2 cellular contexts compared by ENCODE assay signal in the genomic region with DNA sequence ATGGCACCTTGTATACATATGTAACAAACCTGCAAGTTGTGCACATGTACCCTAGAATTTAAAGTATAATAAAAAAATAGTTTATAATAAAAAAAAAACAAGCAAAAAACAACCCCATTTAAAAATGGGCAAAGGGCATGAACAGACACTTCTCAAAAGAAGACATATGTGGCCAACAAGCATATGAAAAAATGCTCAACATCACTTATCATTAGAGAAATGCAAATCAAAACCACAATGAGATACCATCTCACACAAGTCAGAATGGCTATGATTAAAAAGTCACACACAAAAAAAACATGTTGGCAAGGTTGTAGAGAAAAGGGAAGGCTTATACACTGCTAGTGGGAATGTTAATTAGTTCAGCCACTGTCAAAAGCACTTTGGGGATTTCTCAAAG.
TF ChIP-seq lines count a peak whose summit lies in the region.

No MANE protein-coding gene starts in this region.

TF ChIP-seq in HEK293, 187 proteins besides CTCF, POLR2A, EP300 and RAD21:
- peak; percentile 60 for TF ChIP-seq SETDB1 (IDR thresholded peaks at IDR 0.05; ENCODE audit: insufficient read length, low read length)

TF ChIP-seq in K562, 482 proteins besides CTCF, POLR2A, EP300 and RAD21:
- TF ChIP-seq HDAC2 (IDR thresholded peaks at IDR 0.05) (0 out of 2 replicates have a peak, but pooled peaks have one; percentile 26), CBX5 (IDR thresholded peaks at IDR 0.05; ENCODE audit: borderline replicate concordance, low read depth) (peak; percentile 46; the same call in 1 of the 2 replicates), TRIM28 (IDR thresholded peaks at IDR 0.05) (peak; percentile 88), ZNF280A (IDR thresholded peaks at IDR 0.05; ENCODE audit: low read depth, partially characterized antibody) (peak; percentile 35), CBX3 (IDR thresholded peaks at IDR 0.05; ENCODE audit: borderline replicate concordance in 1 of 2, low read length in 2 of 2) (0 out of 3 replicates have a peak, but pooled peaks of 1 of the 2 experiments have one; percentile 32), TRIM24 (IDR thresholded peaks at IDR 0.05) (peak; percentile 51 to 71), ZNF764 (CRISPR knock-in tag; IDR thresholded peaks at IDR 0.05; ENCODE audit: low read depth) (peak; percentile 87)
- TF ChIP-seq, protein P1, sequence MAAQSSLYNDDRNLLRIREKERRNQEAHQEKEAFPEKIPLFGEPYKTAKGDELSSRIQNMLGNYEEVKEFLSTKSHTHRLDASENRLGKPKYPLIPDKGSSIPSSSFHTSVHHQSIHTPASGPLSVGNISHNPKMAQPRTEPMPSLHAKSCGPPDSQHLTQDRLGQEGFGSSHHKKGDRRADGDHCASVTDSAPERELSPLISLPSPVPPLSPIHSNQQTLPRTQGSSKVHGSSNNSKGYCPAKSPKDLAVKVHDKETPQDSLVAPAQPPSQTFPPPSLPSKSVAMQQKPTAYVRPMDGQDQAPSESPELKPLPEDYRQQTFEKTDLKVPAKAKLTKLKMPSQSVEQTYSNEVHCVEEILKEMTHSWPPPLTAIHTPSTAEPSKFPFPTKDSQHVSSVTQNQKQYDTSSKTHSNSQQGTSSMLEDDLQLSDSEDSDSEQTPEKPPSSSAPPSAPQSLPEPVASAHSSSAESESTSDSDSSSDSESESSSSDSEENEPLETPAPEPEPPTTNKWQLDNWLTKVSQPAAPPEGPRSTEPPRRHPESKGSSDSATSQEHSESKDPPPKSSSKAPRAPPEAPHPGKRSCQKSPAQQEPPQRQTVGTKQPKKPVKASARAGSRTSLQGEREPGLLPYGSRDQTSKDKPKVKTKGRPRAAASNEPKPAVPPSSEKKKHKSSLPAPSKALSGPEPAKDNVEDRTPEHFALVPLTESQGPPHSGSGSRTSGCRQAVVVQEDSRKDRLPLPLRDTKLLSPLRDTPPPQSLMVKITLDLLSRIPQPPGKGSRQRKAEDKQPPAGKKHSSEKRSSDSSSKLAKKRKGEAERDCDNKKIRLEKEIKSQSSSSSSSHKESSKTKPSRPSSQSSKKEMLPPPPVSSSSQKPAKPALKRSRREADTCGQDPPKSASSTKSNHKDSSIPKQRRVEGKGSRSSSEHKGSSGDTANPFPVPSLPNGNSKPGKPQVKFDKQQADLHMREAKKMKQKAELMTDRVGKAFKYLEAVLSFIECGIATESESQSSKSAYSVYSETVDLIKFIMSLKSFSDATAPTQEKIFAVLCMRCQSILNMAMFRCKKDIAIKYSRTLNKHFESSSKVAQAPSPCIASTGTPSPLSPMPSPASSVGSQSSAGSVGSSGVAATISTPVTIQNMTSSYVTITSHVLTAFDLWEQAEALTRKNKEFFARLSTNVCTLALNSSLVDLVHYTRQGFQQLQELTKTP (IDR thresholded peaks at IDR 0.05; ENCODE audit: low read depth in 1 of 2, partially characterized antibody in 2 of 2): peak; percentile 62 to 100
